Comparison of ENCODE assay signal across 9 cellular contexts in the genomic region with DNA sequence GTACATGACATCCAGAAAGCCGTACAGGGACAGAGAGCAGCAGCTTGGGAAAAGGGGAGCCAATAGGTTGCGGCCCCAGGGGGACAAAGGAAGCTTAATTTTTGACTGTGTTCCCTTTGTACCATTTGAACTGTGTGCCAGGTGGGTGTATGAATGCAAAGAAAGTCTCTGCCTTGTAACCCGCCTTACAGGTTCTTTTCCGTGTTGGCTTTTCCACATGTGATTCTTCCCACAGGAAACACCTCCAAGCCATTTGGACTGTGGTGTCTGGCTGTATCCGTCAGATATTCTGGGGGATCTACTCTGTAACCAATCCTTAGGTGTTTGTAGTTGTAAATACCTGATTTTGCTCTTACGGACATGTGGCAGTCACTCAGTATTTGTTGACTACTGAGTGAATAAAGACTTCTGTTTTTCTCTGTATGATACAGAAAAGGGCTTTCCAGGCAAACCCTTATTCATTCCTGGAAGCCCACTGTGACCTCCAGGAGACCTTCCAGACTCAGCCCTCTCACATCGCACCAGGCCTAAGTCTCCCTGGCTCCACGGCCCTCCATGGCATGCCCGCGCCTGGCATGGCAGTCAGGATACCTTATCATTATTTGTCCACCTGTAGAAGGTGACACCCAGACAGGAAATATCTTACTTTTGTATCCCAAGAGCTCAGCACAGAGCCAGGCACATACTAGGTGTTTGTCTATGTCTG. TPM values are rescaled to one million over a fixed set of nuclear protein-coding genes. Genes with fewer than 3 reads are reported as not detected.
A peak's percentile ranks its signal among the peaks of the same experiment; 100 is the strongest.
DNase-seq lines count a peak whose midpoint lies in the region; ATAC-seq and TF ChIP-seq lines count a peak whose summit lies in the region.
"Had no signal": no experiment of that assay in that cellular context is flagged by ENCODE, and none has a peak within 500 bp of the region (broad histone marks: within the 10 kb centered on the region; RNA-seq: fewer than 3 reads in every experiment).

No MANE protein-coding gene starts in this region.

- H3K27ac Mint-ChIP-seq in activated naive CD4-positive, alpha-beta T cell treated with anti-CD3 and anti-CD28 coated beads for 36 hours, result no peak overlapping the region
- H3K27ac Mint-ChIP-seq in MCF 10A (ENCODE audit: low read depth, unreplicated experiment), result no peak overlapping the region
- peak overlapping the region; percentile 80 for H3K27ac Mint-ChIP-seq in type B pancreatic cell

- H3K27me3 Mint-ChIP-seq in activated naive CD4-positive, alpha-beta T cell treated with anti-CD3 and anti-CD28 coated beads for 36 hours (ENCODE audit: low read depth), result peaks cover 6% of the 10 kb centered on the region
- H3K27me3 Mint-ChIP-seq in MCF 10A (ENCODE audit: insufficient read depth, unreplicated experiment), result peaks cover 38% of the 10 kb centered on the region
- peaks cover 36% of the 10 kb centered on the region for H3K27me3 Mint-ChIP-seq in type B pancreatic cell

- BruUV-seq in MCF 10A (replicated peaks; lab: Mats Ljungman, UMichigan), result TSS peak; percentile 25

- no peaks in the 10 kb centered on the region for H3K9me3 Mint-ChIP-seq in activated naive CD4-positive, alpha-beta T cell treated with anti-CD3 and anti-CD28 coated beads for 36 hours
- H3K9me3 Mint-ChIP-seq in MCF 10A (ENCODE audit: unreplicated experiment), result no peaks in the 10 kb centered on the region
- no peaks in the 10 kb centered on the region for H3K9me3 Mint-ChIP-seq in type B pancreatic cell

- peak overlapping the region; percentile 82 for H3K4me3 Mint-ChIP-seq in activated naive CD4-positive, alpha-beta T cell treated with anti-CD3 and anti-CD28 coated beads for 36 hours
- H3K4me3 Mint-ChIP-seq in MCF 10A (ENCODE audit: unreplicated experiment) (peak overlapping the region; percentile 65), type B pancreatic cell (peak overlapping the region; percentile 91)

- peaks cover 4% of the 10 kb centered on the region for H3K36me3 Mint-ChIP-seq in activated naive CD4-positive, alpha-beta T cell treated with anti-CD3 and anti-CD28 coated beads for 36 hours (ENCODE audit: low read depth)
- H3K36me3 Mint-ChIP-seq in MCF 10A (ENCODE audit: insufficient read depth, unreplicated experiment) (peaks cover 6% of the 10 kb centered on the region), type B pancreatic cell (peaks cover 25% of the 10 kb centered on the region)

- TF ChIP-seq CTCF in MCF 10A (IDR thresholded peaks at IDR 0.05; ENCODE audit: unreplicated experiment) (no peak), type B pancreatic cell (conservative IDR thresholded peaks at IDR 0.05) (no peak)

- peaks cover 20% of the 10 kb centered on the region for H3K4me1 Mint-ChIP-seq in activated naive CD4-positive, alpha-beta T cell treated with anti-CD3 and anti-CD28 coated beads for 36 hours (ENCODE audit: low read depth)
- H3K4me1 Mint-ChIP-seq in MCF 10A (ENCODE audit: insufficient read depth, unreplicated experiment), result no peaks in the 10 kb centered on the region
- H3K4me1 Mint-ChIP-seq in type B pancreatic cell (ENCODE audit: unreplicated experiment), result peaks cover 29% of the 10 kb centered on the region

- intact Hi-C loops in activated naive CD4-positive, alpha-beta T cell treated with anti-CD3 and anti-CD28 coated beads for 36 hours (cut with micrococcal nuclease), result no loop called here
- intact Hi-C loops in MCF 10A (cut with micrococcal nuclease), result no loop called here

- ATAC-seq in GM21723 (IDR thresholded peaks at IDR 0.05; ENCODE audit: unreplicated experiment), result no peak

- CTCF ChIA-PET in activated naive CD4-positive, alpha-beta T cell treated with anti-CD3 and anti-CD28 coated beads for 36 hours (lab: Charles Lee), result interaction anchor here (1.1 kb wide), 1 partner anchor 116 kb away, joined by 3 read pairs; no protein-coding TSS in a partner anchor
- CTCF ChIA-PET in MCF 10A (lab: Yijun Ruan, JAX), result no interaction called here

- DNase-seq in activated naive CD4-positive, alpha-beta T cell treated with anti-CD3 and anti-CD28 coated beads for 36 hours, result no peak
- DNase-seq in activated naive CD4-positive, alpha-beta T cell (lab: John Stamatoyannopoulos, UW), result no peak
- no peak for DNase-seq in MCF 10A (ENCODE audit: unreplicated experiment)
- peak; percentile 49 for DNase-seq in mesenteric fat pad (ENCODE audit: low spot score)
- DNase-seq in type B pancreatic cell (ENCODE audit: extremely low spot score, unreplicated experiment), result no peak
- DNase-seq in NCI-H345 (lab: John Stamatoyannopoulos, UW), result no peak
- no peak for DNase-seq in stimulated activated CD4-positive, alpha-beta T cell treated with anti-CD3 and anti-CD28 coated beads, Interleukin-15, amount 100 ng/mL, for 24 hours
- DNase-seq: DND-41 had no signal

- POLR2A ChIA-PET in MCF 10A (lab: Yijun Ruan, JAX), result interaction anchor here (0.8 to 1.2 kb wide), 3 partner anchors 10 to 57 kb away, joined by 3 read pairs; no protein-coding TSS in a partner anchor

RNA-seq across cellular contexts. Expression of a gene that starts 1.2 kb away (rescaled TPM):
- total RNA-seq in activated naive CD4-positive, alpha-beta T cell treated with anti-CD3 and anti-CD28 coated beads for 36 hours, result 100 to 1,000 TPM; 154 to 155 TPM
- 197 and 201 TPM in 2 replicates for total RNA-seq in MCF 10A (2022)
- 144 TPM for total RNA-seq in mesenteric fat pad
- 53.8 and 73.2 TPM in 2 replicates for total RNA-seq in type B pancreatic cell (ENCODE audit: low replicate concordance)

RNA-seq across cellular contexts. Expression of a gene that starts 38.1 kb away (rescaled TPM):
- total RNA-seq in activated naive CD4-positive, alpha-beta T cell treated with anti-CD3 and anti-CD28 coated beads for 36 hours, result not detected
- total RNA-seq in MCF 10A (2022) (10.6 and 17.2 TPM in 2 replicates), mesenteric fat pad (0.87 TPM), type B pancreatic cell (ENCODE audit: low replicate concordance) (18.4 and 21.6 TPM in 2 replicates)
